In the genomic region with DNA sequence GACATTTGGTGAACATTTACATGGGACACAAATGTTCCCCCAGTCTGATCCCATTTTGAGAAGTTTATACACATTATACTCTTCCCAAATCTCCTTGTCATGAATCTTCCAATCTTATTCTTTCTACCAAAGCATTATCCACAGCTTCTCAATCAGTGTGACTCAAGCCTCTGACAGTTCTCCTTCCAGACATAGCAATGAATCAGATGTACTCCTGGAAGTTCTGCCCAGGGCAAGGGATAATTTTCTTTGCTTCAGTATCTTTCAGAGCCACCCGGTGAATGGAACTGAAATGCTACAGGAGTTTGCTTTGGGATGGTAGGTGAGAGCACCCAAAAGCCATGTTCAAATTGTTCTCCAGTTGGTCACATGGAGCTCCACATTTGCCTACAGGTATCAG, we compare ENCODE assay signal across 26 cellular contexts.
DNase-seq lines count a peak whose midpoint lies in the region; ATAC-seq and TF ChIP-seq lines count a peak whose summit lies in the region.
"Had no signal": no experiment of that assay in that cellular context is flagged by ENCODE, and none has a peak within 500 bp of the region (broad histone marks: within the 10 kb centered on the region; RNA-seq: fewer than 3 reads in every experiment).

No MANE protein-coding gene starts in this region.

- no peak overlapping the region for H3K4me3 ChIP-seq in epithelial cell of esophagus (ENCODE audit: low read length)
- H3K4me3 ChIP-seq in mesodermal cell (ENCODE audit: extremely low read depth, insufficient read depth, low read length, poor library complexity, severe bottlenecking) = no peak overlapping the region
- no peak overlapping the region for H3K4me3 ChIP-seq in sigmoid colon
- H3K4me3 ChIP-seq: A549, heart right ventricle had no signal

- H3K27ac ChIP-seq in RWPE1 (no peak overlapping the region), mesodermal cell (ENCODE audit: low read depth, low read length, severe bottlenecking) (peak overlapping the region; percentile 44), sigmoid colon (no peak overlapping the region)
- H3K27ac ChIP-seq: A549 had no signal

- ATAC-seq in HG03045 (IDR thresholded peaks at IDR 0.05; ENCODE audit: unreplicated experiment) = no peak
- ATAC-seq: A549; activated CD8-positive, alpha-beta T cell treated with anti-CD3 and anti-CD28 coated beads for 36 hours; CD8-positive, alpha-beta T cell; Panc1; stimulated activated naive B cell treated with anti-CD40 and anti-IgM and Interleukin-4, amounts not matched to agents 10 μg/mL and 1 μg/mL and 100 μg/mL, for 72 hours had no signal

- intact Hi-C loops in sigmoid colon (cut with DNase I) = no loop called here

- WGBS in mesodermal cell (ENCODE audit: insufficient coverage in 2 of 2), 2 experiments = 100% methylated on average over 1 of the region's 1 CpG; no CpG with 5 or more reads in 1 of the 2 experiments
- 92 to 97% methylated on average over 1 of the region's 1 CpG for WGBS in sigmoid colon, 2 donors

- no peak for TF ChIP-seq CTCF in RWPE1 (conservative IDR thresholded peaks at IDR 0.05; ENCODE audit: low read depth)
- no peak for TF ChIP-seq CTCF in epithelial cell of esophagus (IDR thresholded peaks at IDR 0.05; ENCODE audit: insufficient read depth, low read depth, low read length, missing control alignments)
- TF ChIP-seq CTCF in sigmoid colon (IDR thresholded peaks at IDR 0.05) = no peak

- CTCF ChIA-PET in RWPE1 (lab: Yijun Ruan, JAX) = no interaction called here

- peak; percentile 7 for DNase-seq in Daoy (ENCODE audit: low read depth)
- DNase-seq in RWPE1 (ENCODE audit: low spot score) = peak; percentile 19
- peak; percentile 63 for DNase-seq in epithelial cell of esophagus (ENCODE audit: low read depth)
- DNase-seq in DMS153 (lab: John Stamatoyannopoulos, UW) = no peak
- no peak for DNase-seq in C1 segment of cervical spinal cord (lab: John Stamatoyannopoulos, UW)
- no peak for DNase-seq in sigmoid colon
- DNase-seq: activated CD8-positive, alpha-beta memory T cell treated with anti-CD3 and anti-CD28 coated beads, Interleukin-2, amount 50 U/mL, for 48 hours; activated CD8-positive, alpha-beta T cell treated with anti-CD3 and anti-CD28 coated beads for 36 hours; activated naive CD4-positive, alpha-beta T cell treated with anti-CD3 and anti-CD28 coated beads for 36 hours; AML-193; CD8-positive, alpha-beta T cell; effector CD4-positive, alpha-beta T cell; erythroblast; HCEC 1CT; Karpas-422; MV-4-11; NCI-H146; NCI-H2107; SHP77 treated with DMSO at 0.1 percent for 48 hours; stimulated activated naive B cell treated with anti-CD40 and anti-IgM and Interleukin-4, amounts not matched to agents 10 μg/mL and 1 μg/mL and 100 μg/mL, for 72 hours; SW 1271 had no signal

- H3K4me1 ChIP-seq in mesodermal cell (ENCODE audit: control insufficient read depth, insufficient read depth, low read length, poor library complexity, severe bottlenecking) (peaks cover 8% of the 10 kb centered on the region), sigmoid colon (no peaks in the 10 kb centered on the region)
- H3K4me1 ChIP-seq: A549 had no signal

- TF ChIP-seq POLR2A in sigmoid colon (IDR thresholded peaks at IDR 0.05) = no peak

- no peak for TF ChIP-seq EP300 in sigmoid colon (IDR thresholded peaks at IDR 0.05)

- no peaks in the 10 kb centered on the region for H3K36me3 ChIP-seq in mesodermal cell (ENCODE audit: control insufficient read depth, insufficient read depth, low read length)
- no peaks in the 10 kb centered on the region for H3K36me3 ChIP-seq in sigmoid colon
- H3K36me3 ChIP-seq: heart right ventricle had no signal

- no peaks in the 10 kb centered on the region for H3K9me3 ChIP-seq in mesodermal cell (ENCODE audit: control insufficient read depth, low read length)
- no peaks in the 10 kb centered on the region for H3K9me3 ChIP-seq in sigmoid colon
- H3K9me3 ChIP-seq: A549 had no signal

- H3K27me3 ChIP-seq in sigmoid colon = no peaks in the 10 kb centered on the region
- H3K27me3 ChIP-seq: heart right ventricle had no signal

- POLR2A ChIA-PET in RWPE1 (lab: Yijun Ruan, JAX; ENCODE audit: low non-redundant PET) = no interaction called here

Comparison
In these comparisons a context has a peak if more than half of its experiments do, and no peak if none do; other contexts are left out.
1. DNase-seq: peak in Daoy (single experiment), RWPE1 (single experiment) and epithelial cell of esophagus (single experiment); none in DMS153 (single experiment), C1 segment of cervical spinal cord (0 of 14) and sigmoid colon (single experiment).